Comparison of ENCODE assay signal across 3 cellular contexts in genomic region chr1:65149391-65149729, GRCh38.
TF ChIP-seq lines count a peak whose summit lies in the region.

No MANE protein-coding gene starts in this region.

TF ChIP-seq in A549, 52 proteins besides CTCF, POLR2A, EP300 and RAD21 (continued from another document):
- TF ChIP-seq, protein P1, sequence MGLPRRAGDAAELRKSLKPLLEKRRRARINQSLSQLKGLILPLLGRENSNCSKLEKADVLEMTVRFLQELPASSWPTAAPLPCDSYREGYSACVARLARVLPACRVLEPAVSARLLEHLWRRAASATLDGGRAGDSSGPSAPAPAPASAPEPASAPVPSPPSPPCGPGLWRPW (IDR thresholded peaks at IDR 0.05): no peak
- no peak for TF ChIP-seq JUN (IDR thresholded peaks at IDR 0.05)
- no peak for TF ChIP-seq GATA3 (IDR thresholded peaks at IDR 0.05; ENCODE audit: borderline replicate concordance)
- TF ChIP-seq TFCP2L1 (CRISPR knock-in tag; IDR thresholded peaks at IDR 0.05): no peak
- TF ChIP-seq HEYL (CRISPR knock-in tag; IDR thresholded peaks at IDR 0.05): no peak
- TF ChIP-seq REST (IDR thresholded peaks at IDR 0.05): no peak
- no peak for TF ChIP-seq TP53 (CRISPR knock-in tag; IDR thresholded peaks at IDR 0.05)
- TF ChIP-seq RARB (CRISPR knock-in tag; IDR thresholded peaks at IDR 0.05): no peak
- no peak for TF ChIP-seq NR3C1 (IDR thresholded peaks at IDR 0.05)
- TF ChIP-seq, protein P2, sequence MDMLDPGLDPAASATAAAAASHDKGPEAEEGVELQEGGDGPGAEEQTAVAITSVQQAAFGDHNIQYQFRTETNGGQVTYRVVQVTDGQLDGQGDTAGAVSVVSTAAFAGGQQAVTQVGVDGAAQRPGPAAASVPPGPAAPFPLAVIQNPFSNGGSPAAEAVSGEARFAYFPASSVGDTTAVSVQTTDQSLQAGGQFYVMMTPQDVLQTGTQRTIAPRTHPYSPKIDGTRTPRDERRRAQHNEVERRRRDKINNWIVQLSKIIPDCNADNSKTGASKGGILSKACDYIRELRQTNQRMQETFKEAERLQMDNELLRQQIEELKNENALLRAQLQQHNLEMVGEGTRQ (IDR thresholded peaks at IDR 0.05): no peak
- no peak for TF ChIP-seq KDM5A (IDR thresholded peaks at IDR 0.05)
- TF ChIP-seq FOSB (CRISPR knock-in tag; IDR thresholded peaks at IDR 0.05): no peak
TF ChIP-seq in A549: peak in this region for 0.

TF ChIP-seq in GM23338, 12 proteins besides CTCF, POLR2A, EP300 and RAD21 (continued from another document):
- TF ChIP-seq, protein P3, sequence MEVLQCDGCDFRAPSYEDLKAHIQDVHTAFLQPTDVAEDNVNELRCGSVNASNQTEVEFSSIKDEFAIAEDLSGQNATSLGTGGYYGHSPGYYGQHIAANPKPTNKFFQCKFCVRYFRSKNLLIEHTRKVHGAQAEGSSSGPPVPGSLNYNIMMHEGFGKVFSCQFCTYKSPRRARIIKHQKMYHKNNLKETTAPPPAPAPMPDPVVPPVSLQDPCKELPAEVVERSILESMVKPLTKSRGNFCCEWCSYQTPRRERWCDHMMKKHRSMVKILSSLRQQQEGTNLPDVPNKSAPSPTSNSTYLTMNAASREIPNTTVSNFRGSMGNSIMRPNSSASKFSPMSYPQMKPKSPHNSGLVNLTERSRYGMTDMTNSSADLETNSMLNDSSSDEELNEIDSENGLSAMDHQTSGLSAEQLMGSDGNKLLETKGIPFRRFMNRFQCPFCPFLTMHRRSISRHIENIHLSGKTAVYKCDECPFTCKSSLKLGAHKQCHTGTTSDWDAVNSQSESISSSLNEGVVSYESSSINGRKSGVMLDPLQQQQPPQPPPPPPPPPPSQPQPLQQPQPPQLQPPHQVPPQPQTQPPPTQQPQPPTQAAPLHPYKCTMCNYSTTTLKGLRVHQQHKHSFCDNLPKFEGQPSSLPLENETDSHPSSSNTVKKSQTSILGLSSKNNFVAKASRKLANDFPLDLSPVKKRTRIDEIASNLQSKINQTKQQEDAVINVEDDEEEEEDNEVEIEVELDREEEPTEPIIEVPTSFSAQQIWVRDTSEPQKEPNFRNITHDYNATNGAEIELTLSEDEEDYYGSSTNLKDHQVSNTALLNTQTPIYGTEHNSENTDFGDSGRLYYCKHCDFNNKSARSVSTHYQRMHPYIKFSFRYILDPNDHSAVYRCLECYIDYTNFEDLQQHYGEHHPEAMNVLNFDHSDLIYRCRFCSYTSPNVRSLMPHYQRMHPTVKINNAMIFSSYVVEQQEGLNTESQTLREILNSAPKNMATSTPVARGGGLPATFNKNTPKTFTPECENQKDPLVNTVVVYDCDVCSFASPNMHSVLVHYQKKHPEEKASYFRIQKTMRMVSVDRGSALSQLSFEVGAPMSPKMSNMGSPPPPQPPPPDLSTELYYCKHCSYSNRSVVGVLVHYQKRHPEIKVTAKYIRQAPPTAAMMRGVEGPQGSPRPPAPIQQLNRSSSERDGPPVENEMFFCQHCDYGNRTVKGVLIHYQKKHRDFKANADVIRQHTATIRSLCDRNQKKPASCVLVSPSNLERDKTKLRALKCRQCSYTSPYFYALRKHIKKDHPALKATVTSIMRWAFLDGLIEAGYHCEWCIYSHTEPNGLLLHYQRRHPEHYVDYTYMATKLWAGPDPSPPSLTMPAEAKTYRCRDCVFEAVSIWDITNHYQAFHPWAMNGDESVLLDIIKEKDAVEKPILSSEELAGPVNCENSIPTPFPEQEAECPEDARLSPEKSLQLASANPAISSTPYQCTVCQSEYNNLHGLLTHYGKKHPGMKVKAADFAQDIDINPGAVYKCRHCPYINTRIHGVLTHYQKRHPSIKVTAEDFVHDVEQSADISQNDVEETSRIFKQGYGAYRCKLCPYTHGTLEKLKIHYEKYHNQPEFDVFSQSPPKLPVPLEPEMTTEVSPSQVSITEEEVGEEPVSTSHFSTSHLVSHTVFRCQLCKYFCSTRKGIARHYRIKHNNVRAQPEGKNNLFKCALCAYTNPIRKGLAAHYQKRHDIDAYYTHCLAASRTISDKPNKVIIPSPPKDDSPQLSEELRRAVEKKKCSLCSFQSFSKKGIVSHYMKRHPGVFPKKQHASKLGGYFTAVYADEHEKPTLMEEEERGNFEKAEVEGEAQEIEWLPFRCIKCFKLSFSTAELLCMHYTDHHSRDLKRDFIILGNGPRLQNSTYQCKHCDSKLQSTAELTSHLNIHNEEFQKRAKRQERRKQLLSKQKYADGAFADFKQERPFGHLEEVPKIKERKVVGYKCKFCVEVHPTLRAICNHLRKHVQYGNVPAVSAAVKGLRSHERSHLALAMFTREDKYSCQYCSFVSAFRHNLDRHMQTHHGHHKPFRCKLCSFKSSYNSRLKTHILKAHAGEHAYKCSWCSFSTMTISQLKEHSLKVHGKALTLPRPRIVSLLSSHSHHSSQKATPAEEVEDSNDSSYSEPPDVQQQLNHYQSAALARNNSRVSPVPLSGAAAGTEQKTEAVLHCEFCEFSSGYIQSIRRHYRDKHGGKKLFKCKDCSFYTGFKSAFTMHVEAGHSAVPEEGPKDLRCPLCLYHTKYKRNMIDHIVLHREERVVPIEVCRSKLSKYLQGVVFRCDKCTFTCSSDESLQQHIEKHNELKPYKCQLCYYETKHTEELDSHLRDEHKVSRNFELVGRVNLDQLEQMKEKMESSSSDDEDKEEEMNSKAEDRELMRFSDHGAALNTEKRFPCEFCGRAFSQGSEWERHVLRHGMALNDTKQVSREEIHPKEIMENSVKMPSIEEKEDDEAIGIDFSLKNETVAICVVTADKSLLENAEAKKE (CRISPR knock-in tag; IDR thresholded peaks at IDR 0.05): peak; percentile 64
- no peak for TF ChIP-seq ZNF114 (CRISPR knock-in tag; IDR thresholded peaks at IDR 0.05)
- TF ChIP-seq CREB1 (CRISPR knock-in tag; IDR thresholded peaks at IDR 0.05; ENCODE audit: low read depth): no peak
- peak; percentile 99 for TF ChIP-seq NANOG (IDR thresholded peaks at IDR 0.05; ENCODE audit: borderline replicate concordance)
- TF ChIP-seq JUNB (IDR thresholded peaks at IDR 0.05; ENCODE audit: unreplicated experiment): no peak
- TF ChIP-seq ZNF331 (CRISPR knock-in tag; IDR thresholded peaks at IDR 0.05; ENCODE audit: low read depth): no peak

TF ChIP-seq in K562, 482 proteins besides CTCF, POLR2A, EP300 and RAD21:
- TF ChIP-seq, protein P2 (CRISPR knock-in tag; IDR thresholded peaks at IDR 0.05): no peak
- TF ChIP-seq ZSCAN29 (IDR thresholded peaks at IDR 0.05) (peak; percentile 45; the same call in 1 of the 2 replicates), TFAM (CRISPR knock-in tag; conservative IDR thresholded peaks at IDR 0.05) (no peak), THRAP3 (IDR thresholded peaks at IDR 0.05; ENCODE audit: borderline replicate concordance) (no peak), TAL1 (IDR thresholded peaks at IDR 0.05) (no peak), KDM1A (IDR thresholded peaks at IDR 0.05) (0 out of 4 replicates have a peak, but pooled peaks have one; percentile 14 to 30), BCL6 (CRISPR knock-in tag; IDR thresholded peaks at IDR 0.05) (no peak), CREM (IDR thresholded peaks at IDR 0.05; ENCODE audit: low read depth) (no peak)
- TF ChIP-seq, protein P4, sequence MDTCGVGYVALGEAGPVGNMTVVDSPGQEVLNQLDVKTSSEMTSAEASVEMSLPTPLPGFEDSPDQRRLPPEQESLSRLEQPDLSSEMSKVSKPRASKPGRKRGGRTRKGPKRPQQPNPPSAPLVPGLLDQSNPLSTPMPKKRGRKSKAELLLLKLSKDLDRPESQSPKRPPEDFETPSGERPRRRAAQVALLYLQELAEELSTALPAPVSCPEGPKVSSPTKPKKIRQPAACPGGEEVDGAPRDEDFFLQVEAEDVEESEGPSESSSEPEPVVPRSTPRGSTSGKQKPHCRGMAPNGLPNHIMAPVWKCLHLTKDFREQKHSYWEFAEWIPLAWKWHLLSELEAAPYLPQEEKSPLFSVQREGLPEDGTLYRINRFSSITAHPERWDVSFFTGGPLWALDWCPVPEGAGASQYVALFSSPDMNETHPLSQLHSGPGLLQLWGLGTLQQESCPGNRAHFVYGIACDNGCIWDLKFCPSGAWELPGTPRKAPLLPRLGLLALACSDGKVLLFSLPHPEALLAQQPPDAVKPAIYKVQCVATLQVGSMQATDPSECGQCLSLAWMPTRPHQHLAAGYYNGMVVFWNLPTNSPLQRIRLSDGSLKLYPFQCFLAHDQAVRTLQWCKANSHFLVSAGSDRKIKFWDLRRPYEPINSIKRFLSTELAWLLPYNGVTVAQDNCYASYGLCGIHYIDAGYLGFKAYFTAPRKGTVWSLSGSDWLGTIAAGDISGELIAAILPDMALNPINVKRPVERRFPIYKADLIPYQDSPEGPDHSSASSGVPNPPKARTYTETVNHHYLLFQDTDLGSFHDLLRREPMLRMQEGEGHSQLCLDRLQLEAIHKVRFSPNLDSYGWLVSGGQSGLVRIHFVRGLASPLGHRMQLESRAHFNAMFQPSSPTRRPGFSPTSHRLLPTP (IDR thresholded peaks at IDR 0.05; ENCODE audit: borderline replicate concordance, extremely low read depth, insufficient read length): no peak
- TF ChIP-seq, protein P5, sequence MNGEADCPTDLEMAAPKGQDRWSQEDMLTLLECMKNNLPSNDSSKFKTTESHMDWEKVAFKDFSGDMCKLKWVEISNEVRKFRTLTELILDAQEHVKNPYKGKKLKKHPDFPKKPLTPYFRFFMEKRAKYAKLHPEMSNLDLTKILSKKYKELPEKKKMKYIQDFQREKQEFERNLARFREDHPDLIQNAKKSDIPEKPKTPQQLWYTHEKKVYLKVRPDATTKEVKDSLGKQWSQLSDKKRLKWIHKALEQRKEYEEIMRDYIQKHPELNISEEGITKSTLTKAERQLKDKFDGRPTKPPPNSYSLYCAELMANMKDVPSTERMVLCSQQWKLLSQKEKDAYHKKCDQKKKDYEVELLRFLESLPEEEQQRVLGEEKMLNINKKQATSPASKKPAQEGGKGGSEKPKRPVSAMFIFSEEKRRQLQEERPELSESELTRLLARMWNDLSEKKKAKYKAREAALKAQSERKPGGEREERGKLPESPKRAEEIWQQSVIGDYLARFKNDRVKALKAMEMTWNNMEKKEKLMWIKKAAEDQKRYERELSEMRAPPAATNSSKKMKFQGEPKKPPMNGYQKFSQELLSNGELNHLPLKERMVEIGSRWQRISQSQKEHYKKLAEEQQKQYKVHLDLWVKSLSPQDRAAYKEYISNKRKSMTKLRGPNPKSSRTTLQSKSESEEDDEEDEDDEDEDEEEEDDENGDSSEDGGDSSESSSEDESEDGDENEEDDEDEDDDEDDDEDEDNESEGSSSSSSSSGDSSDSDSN (IDR thresholded peaks at IDR 0.05; ENCODE audit: borderline replicate concordance in 1 of 2, low read depth in 2 of 2, low read length in 2 of 2): 0 out of 4 replicates have a peak, but pooled peaks of 1 of the 2 experiments have one; percentile 33
- TF ChIP-seq, protein P6, sequence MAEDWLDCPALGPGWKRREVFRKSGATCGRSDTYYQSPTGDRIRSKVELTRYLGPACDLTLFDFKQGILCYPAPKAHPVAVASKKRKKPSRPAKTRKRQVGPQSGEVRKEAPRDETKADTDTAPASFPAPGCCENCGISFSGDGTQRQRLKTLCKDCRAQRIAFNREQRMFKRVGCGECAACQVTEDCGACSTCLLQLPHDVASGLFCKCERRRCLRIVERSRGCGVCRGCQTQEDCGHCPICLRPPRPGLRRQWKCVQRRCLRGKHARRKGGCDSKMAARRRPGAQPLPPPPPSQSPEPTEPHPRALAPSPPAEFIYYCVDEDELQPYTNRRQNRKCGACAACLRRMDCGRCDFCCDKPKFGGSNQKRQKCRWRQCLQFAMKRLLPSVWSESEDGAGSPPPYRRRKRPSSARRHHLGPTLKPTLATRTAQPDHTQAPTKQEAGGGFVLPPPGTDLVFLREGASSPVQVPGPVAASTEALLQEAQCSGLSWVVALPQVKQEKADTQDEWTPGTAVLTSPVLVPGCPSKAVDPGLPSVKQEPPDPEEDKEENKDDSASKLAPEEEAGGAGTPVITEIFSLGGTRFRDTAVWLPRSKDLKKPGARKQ (CRISPR knock-in tag; IDR thresholded peaks at IDR 0.05): 0 out of 2 replicates have a peak, but pooled peaks have one; percentile 22
- TF ChIP-seq, protein P7, sequence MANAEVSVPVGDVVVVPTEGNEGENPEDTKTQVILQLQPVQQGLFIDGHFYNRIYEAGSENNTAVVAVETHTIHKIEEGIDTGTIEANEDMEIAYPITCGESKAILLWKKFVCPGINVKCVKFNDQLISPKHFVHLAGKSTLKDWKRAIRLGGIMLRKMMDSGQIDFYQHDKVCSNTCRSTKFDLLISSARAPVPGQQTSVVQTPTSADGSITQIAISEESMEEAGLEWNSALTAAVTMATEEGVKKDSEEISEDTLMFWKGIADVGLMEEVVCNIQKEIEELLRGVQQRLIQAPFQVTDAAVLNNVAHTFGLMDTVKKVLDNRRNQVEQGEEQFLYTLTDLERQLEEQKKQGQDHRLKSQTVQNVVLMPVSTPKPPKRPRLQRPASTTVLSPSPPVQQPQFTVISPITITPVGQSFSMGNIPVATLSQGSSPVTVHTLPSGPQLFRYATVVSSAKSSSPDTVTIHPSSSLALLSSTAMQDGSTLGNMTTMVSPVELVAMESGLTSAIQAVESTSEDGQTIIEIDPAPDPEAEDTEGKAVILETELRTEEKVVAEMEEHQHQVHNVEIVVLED (CRISPR knock-in tag; IDR thresholded peaks at IDR 0.05): no peak
